In genomic region chr6:77228279-77228678, GRCh38 we compare ENCODE assay signal across 19 cellular contexts.
A peak's percentile ranks its signal among the peaks of the same experiment; 100 is the strongest.
DNase-seq lines count a peak whose midpoint lies in the region; ATAC-seq and TF ChIP-seq lines count a peak whose summit lies in the region.
"Had no signal": no experiment of that assay in that cellular context is flagged by ENCODE, and none has a peak within 500 bp of the region (broad histone marks: within the 10 kb centered on the region; RNA-seq: fewer than 3 reads in every experiment).

No MANE protein-coding gene starts in this region.

- H3K79me2 ChIP-seq in mammary epithelial cell (ENCODE audit: insufficient read depth, low read length): no peaks in the 10 kb centered on the region

- no peak for TF ChIP-seq POLR2A in breast epithelium (IDR thresholded peaks at IDR 0.05)

- H3K23ac ChIP-seq in mesenchymal stem cell (ENCODE audit: low read length in 2 of 2): no peak overlapping the region

- no peak overlapping the region for H3K4me3 ChIP-seq in mammary epithelial cell (replicated peaks in 1 of 3; ENCODE audit: insufficient read depth in 1 of 3, low read depth in 2 of 3, low read length in 3 of 3)
- no peak overlapping the region for H3K4me3 ChIP-seq in breast epithelium
- H3K4me3 ChIP-seq in mesenchymal stem cell (ENCODE audit: insufficient read depth in 1 of 2, low read depth in 1 of 2, low read length in 2 of 2): no peak overlapping the region
- H3K4me3 ChIP-seq: A549, K562 had no signal

- no peak overlapping the region for H4K8ac ChIP-seq in mesenchymal stem cell (ENCODE audit: low read length)

- H3K4me1 ChIP-seq in mammary epithelial cell (ENCODE audit: insufficient read depth, low read length) (no peaks in the 10 kb centered on the region), breast epithelium (no peaks in the 10 kb centered on the region), mesenchymal stem cell (ENCODE audit: control insufficient read depth, insufficient read depth, low read depth, low read length) (no peaks in the 10 kb centered on the region)
- H3K4me1 ChIP-seq: A549 had no signal

- no peaks in the 10 kb centered on the region for H4K20me1 ChIP-seq in mammary epithelial cell (ENCODE audit: insufficient read depth, low read length)

- CTCF ChIA-PET in mammary epithelial cell (lab: Charles Lee; ENCODE audit: low non-redundant PET): no interaction called here

- in situ Hi-C loops in mammary epithelial cell (cut with MboI; ENCODE audit: low sequenced_read_pairs in 2 of 2): no loop called here

- H3K9me3 ChIP-seq in mammary epithelial cell (replicated peaks; ENCODE audit: insufficient read depth, low read length) (no peaks in the 10 kb centered on the region), breast epithelium (no peaks in the 10 kb centered on the region), mesenchymal stem cell (ENCODE audit: control insufficient read depth, low read length) (no peaks in the 10 kb centered on the region)
- H3K9me3 ChIP-seq: A549 had no signal

- H3K27ac ChIP-seq in mammary epithelial cell (ENCODE audit: insufficient read depth, low read depth, low read length) (no peak overlapping the region), breast epithelium (no peak overlapping the region), mesenchymal stem cell (ENCODE audit: low read length, poor library complexity, severe bottlenecking) (no peak overlapping the region)
- H3K27ac ChIP-seq: 22Rv1, A549, C4-2B, HL-60 had no signal

- intact Hi-C loops in mammary epithelial cell (cut with micrococcal nuclease): no loop called here
- intact Hi-C loops in breast epithelium (cut with DNase I; ENCODE audit: low total_unique reads): no loop called here

- dilution Hi-C loops in mammary epithelial cell (cut with HindIII; ENCODE audit: low sequenced_read_pairs): no loop called here

- no peak for DNase-seq in mammary epithelial cell
- DNase-seq in breast epithelium (ENCODE audit: low spot score in 2 of 2): no peak
- DNase-seq in mesenchymal stem cell: peak; percentile 7
- no peak for DNase-seq in retina
- DNase-seq in COLO668 (lab: John Stamatoyannopoulos, UW; ENCODE audit: unreplicated experiment): no peak
- DNase-seq: AML-193; CD4-positive, alpha-beta T cell; DMS153; DMS79 treated with DMSO at 0.1 percent for 48 hours; GF-D8; H9; IMR-90 had no signal

- H2AFZ ChIP-seq in mammary epithelial cell (ENCODE audit: low read depth, low read length) (peak overlapping the region; percentile 48), mesenchymal stem cell (ENCODE audit: low read depth, low read length) (no peak overlapping the region)

- no peak overlapping the region for H3K18ac ChIP-seq in mesenchymal stem cell (ENCODE audit: low read depth in 1 of 2, low read length in 2 of 2)

- H3K27me3 ChIP-seq in mammary epithelial cell (ENCODE audit: insufficient read depth, low read length): no peaks in the 10 kb centered on the region
- H3K27me3 ChIP-seq in breast epithelium: no peaks in the 10 kb centered on the region
- H3K27me3 ChIP-seq in mesenchymal stem cell (ENCODE audit: control insufficient read depth in 1 of 2, insufficient read depth in 1 of 2, low read length in 2 of 2): no peaks in the 10 kb centered on the region

- no peaks in the 10 kb centered on the region for H3K79me1 ChIP-seq in mesenchymal stem cell (replicated peaks; ENCODE audit: low read length, poor library complexity, severe bottlenecking)

- H3K36me3 ChIP-seq in mammary epithelial cell (ENCODE audit: insufficient read depth, low read length): no peaks in the 10 kb centered on the region
- H3K36me3 ChIP-seq in breast epithelium: no peaks in the 10 kb centered on the region
- no peaks in the 10 kb centered on the region for H3K36me3 ChIP-seq in mesenchymal stem cell (ENCODE audit: control insufficient read depth in 1 of 2, insufficient read depth in 2 of 2, low read depth in 1 of 2, low read length in 2 of 2)

- TF ChIP-seq CTCF in mammary epithelial cell (conservative IDR thresholded peaks at IDR 0.05 in 1 of 2, IDR thresholded peaks at IDR 0.05 in 1 of 2; ENCODE audit: extremely low read depth in 1 of 2, insufficient read depth in 1 of 2, low read depth in 1 of 2, low read length in 2 of 2): no peak
- no peak for TF ChIP-seq CTCF in breast epithelium (IDR thresholded peaks at IDR 0.05)

- H3K14ac ChIP-seq in mesenchymal stem cell (ENCODE audit: low read length in 2 of 2): no peak overlapping the region

- no peak overlapping the region for H2BK120ac ChIP-seq in mesenchymal stem cell (ENCODE audit: low read depth, low read length)

- H3K4ac ChIP-seq in mesenchymal stem cell (ENCODE audit: low read depth in 1 of 2, low read length in 2 of 2): no peak overlapping the region

- no peak overlapping the region for H2BK15ac ChIP-seq in mesenchymal stem cell (ENCODE audit: low read depth, poor library complexity, severe bottlenecking)

- H2AK5ac ChIP-seq in mesenchymal stem cell (ENCODE audit: low read length, severe bottlenecking): no peak overlapping the region

- H4K91ac ChIP-seq in mesenchymal stem cell (ENCODE audit: low read length): no peak overlapping the region

- ATAC-seq in HG03432 (IDR thresholded peaks at IDR 0.05; ENCODE audit: unreplicated experiment) (peak; percentile 50), GM21515 (IDR thresholded peaks at IDR 0.05; ENCODE audit: unreplicated experiment) (no peak)
- ATAC-seq: A549, K562 had no signal

- H2BK12ac ChIP-seq in mesenchymal stem cell (ENCODE audit: low read length in 2 of 2): no peak overlapping the region

- no TSS peak for BruUV-seq in mammary epithelial cell (replicated peaks; lab: Mats Ljungman, UMichigan)

- H2BK5ac ChIP-seq in mesenchymal stem cell (ENCODE audit: low read depth, low read length, poor library complexity, severe bottlenecking): no peak overlapping the region

- no peak overlapping the region for H3K4me2 ChIP-seq in mammary epithelial cell (ENCODE audit: insufficient read depth, low read depth, low read length)
- no peak overlapping the region for H3K4me2 ChIP-seq in mesenchymal stem cell (ENCODE audit: low read length, poor library complexity, severe bottlenecking)
- H3K4me2 ChIP-seq: A549 had no signal

- H3K9ac ChIP-seq in mammary epithelial cell (ENCODE audit: insufficient read depth, low read length) (no peak overlapping the region), mesenchymal stem cell (ENCODE audit: low read length) (no peak overlapping the region)
